14 cellular contexts compared by ENCODE assay signal in genomic region chr7:41630741-41631140, GRCh38.
A peak's percentile ranks its signal among the peaks of the same experiment; 100 is the strongest.
DNase-seq lines count a peak whose midpoint lies in the region; ATAC-seq, FAIRE-seq and TF ChIP-seq lines count a peak whose summit lies in the region.
"Had no signal": no experiment of that assay in that cellular context is flagged by ENCODE, and none has a peak within 500 bp of the region (broad histone marks: within the 10 kb centered on the region; RNA-seq: fewer than 3 reads in every experiment).

No MANE protein-coding gene starts in this region.

- BruUV-seq in endothelial cell of umbilical vein (replicated peaks; lab: Mats Ljungman, UMichigan) = no TSS peak

- H3K4me2 ChIP-seq in endothelial cell of umbilical vein (ENCODE audit: insufficient read depth, low read length) (peak overlapping the region; percentile 41), osteoblast (ENCODE audit: insufficient read depth, low read length) (no peak overlapping the region)

- TF ChIP-seq POLR2A in endothelial cell of umbilical vein (IDR thresholded peaks at IDR 0.05; ENCODE audit: low read depth, low read length) = no peak

- no peak overlapping the region for H3K27ac ChIP-seq in endothelial cell of umbilical vein (ENCODE audit: insufficient read depth, low read depth, low read length)
- H3K27ac ChIP-seq in osteoblast (ENCODE audit: low read depth, low read length) = no peak overlapping the region
- H3K27ac ChIP-seq: 22Rv1, HL-60 had no signal

- H3K79me2 ChIP-seq in endothelial cell of umbilical vein (ENCODE audit: control insufficient read depth, insufficient read depth, low read length) = no peaks in the 10 kb centered on the region
- no peaks in the 10 kb centered on the region for H3K79me2 ChIP-seq in osteoblast (ENCODE audit: insufficient read depth, low read length)

- POLR2A ChIA-PET in endothelial cell of umbilical vein (lab: Charles Lee) = no interaction called here

- dilution Hi-C loops in endothelial cell of umbilical vein (cut with MboI; ENCODE audit: extremely low pct_ligation_motif_present, low sequenced_read_pairs) = no loop called here

- CTCF ChIA-PET in endothelial cell of umbilical vein (lab: Charles Lee) = interaction anchor here (1.1 kb wide), 1 partner anchor 14 kb away, joined by 8 read pairs; no protein-coding TSS in a partner anchor

- H3K9ac ChIP-seq in endothelial cell of umbilical vein (replicated peaks; ENCODE audit: extremely low read depth, insufficient read depth, low read length) = no peak overlapping the region

- no peaks in the 10 kb centered on the region for H3K4me1 ChIP-seq in endothelial cell of umbilical vein (ENCODE audit: control insufficient read depth, extremely low read depth, insufficient read depth, low read length)
- no peaks in the 10 kb centered on the region for H3K4me1 ChIP-seq in osteoblast (ENCODE audit: insufficient read depth, low read length)

- H3K27me3 ChIP-seq in endothelial cell of umbilical vein (ENCODE audit: control insufficient read depth in 2 of 2, insufficient read depth in 2 of 2, low read length in 2 of 2) (no peaks in the 10 kb centered on the region), osteoblast (ENCODE audit: insufficient read depth, low read length) (no peaks in the 10 kb centered on the region)

- peak overlapping the region; percentile 19 for H2AFZ ChIP-seq in endothelial cell of umbilical vein (ENCODE audit: low read depth, low read length)
- H2AFZ ChIP-seq in osteoblast (ENCODE audit: low read length) = no peak overlapping the region

- H3K4me3 ChIP-seq in endothelial cell of umbilical vein (replicated peaks in 1 of 3; ENCODE audit: insufficient read depth in 1 of 3, low read depth in 1 of 3, low read length in 3 of 3) (no peak overlapping the region), osteoblast (ENCODE audit: insufficient read depth, low read length) (no peak overlapping the region)

- H4K20me1 ChIP-seq in endothelial cell of umbilical vein (replicated peaks; ENCODE audit: control insufficient read depth, extremely low read depth, insufficient read depth, low read length) (no peaks in the 10 kb centered on the region), osteoblast (ENCODE audit: insufficient read depth, low read length) (no peaks in the 10 kb centered on the region)

- no peak for DNase-seq in activated CD4-positive, CD25-positive, alpha-beta regulatory T cell (lab: John Stamatoyannopoulos, UW)
- DNase-seq in endothelial cell of umbilical vein (ENCODE audit: low read depth, low spot score) (peak; percentile 14), kidney glomerular epithelial cell (lab: John Stamatoyannopoulos, UW) (no peak), activated gamma-delta T cell (lab: John Stamatoyannopoulos, UW) (no peak), osteoblast (ENCODE audit: insufficient read length, low spot score, missing footprints) (no peak)
- DNase-seq: activated naive CD4-positive, alpha-beta T cell; islet precursor cell; NCI-H2171 treated with DMSO at 0.1 percent for 48 hours had no signal

- FAIRE-seq in endothelial cell of umbilical vein (lab: Jason Lieb, UNC) = no peak
- FAIRE-seq: endometrium had no signal

- ATAC-seq in activated CD4-positive, CD25-positive, alpha-beta regulatory T cell treated with anti-CD3 and anti-CD28 coated beads, Interleukin-2, amount 50 U/mL, for 24 hours = peak; percentile 54
- ATAC-seq in GM21526 (IDR thresholded peaks at IDR 0.05; ENCODE audit: low FRiP score, unreplicated experiment) = peak; percentile 88
- ATAC-seq in HG03139 (IDR thresholded peaks at IDR 0.05; ENCODE audit: unreplicated experiment) = peak; percentile 87

- H3K9me3 ChIP-seq in endothelial cell of umbilical vein (replicated peaks; ENCODE audit: control insufficient read depth, insufficient read depth, low read length) = no peaks in the 10 kb centered on the region
- H3K9me3 ChIP-seq in osteoblast (ENCODE audit: low read depth, low read length) = no peaks in the 10 kb centered on the region

- TF ChIP-seq CTCF in endothelial cell of umbilical vein (IDR thresholded peaks at IDR 0.05; ENCODE audit: extremely low read depth in 1 of 2, insufficient read depth in 1 of 2, low read depth in 1 of 2, low read length in 2 of 2) = no peak
- no peak for TF ChIP-seq CTCF in osteoblast (IDR thresholded peaks at IDR 0.05; ENCODE audit: extremely low read depth, low read depth, low read length)

- intact Hi-C loops in endothelial cell of umbilical vein (cut with micrococcal nuclease) = loop anchor here (5.0 kb wide), 1 partner anchor 33 kb away; no protein-coding TSS in a partner anchor

- H3K36me3 ChIP-seq in endothelial cell of umbilical vein (ENCODE audit: control insufficient read depth in 2 of 2, extremely low read depth in 1 of 2, insufficient read depth in 2 of 2, low read length in 2 of 2) (no peaks in the 10 kb centered on the region), osteoblast (ENCODE audit: insufficient read depth, low read length) (no peaks in the 10 kb centered on the region)

- H3K9me1 ChIP-seq in endothelial cell of umbilical vein (replicated peaks; ENCODE audit: control insufficient read depth, extremely low read depth, insufficient read depth, low read length) = no peaks in the 10 kb centered on the region

TF ChIP-seq in endothelial cell of umbilical vein, 7 proteins besides CTCF, POLR2A, EP300 and RAD21:
- TF ChIP-seq FOS (IDR thresholded peaks at IDR 0.05; ENCODE audit: borderline replicate concordance, insufficient read depth, low read length) = no peak
- TF ChIP-seq JUN (IDR thresholded peaks at IDR 0.05; ENCODE audit: borderline replicate concordance, insufficient read depth, insufficient read length, low read depth) = no peak
- TF ChIP-seq EZH2 (IDR thresholded peaks at IDR 0.05; ENCODE audit: borderline replicate concordance, low read depth, low read length, severe bottlenecking) = no peak
- no peak for TF ChIP-seq MYC (IDR thresholded peaks at IDR 0.05; ENCODE audit: low read depth, low read length)
- TF ChIP-seq GATA2 (IDR thresholded peaks at IDR 0.05; ENCODE audit: insufficient read depth, insufficient read length, low read depth, low read length) = no peak
- TF ChIP-seq MAX (IDR thresholded peaks at IDR 0.05; ENCODE audit: insufficient read depth, insufficient read length) = no peak
- TF ChIP-seq POLR2AphosphoS5 (IDR thresholded peaks at IDR 0.05; ENCODE audit: insufficient read depth, low read depth, low read length) = no peak
